1 cellular context compared by ENCODE assay signal in genomic region chr20:34468956-34469355, GRCh38.
TF ChIP-seq lines count a peak whose summit lies in the region.

No MANE protein-coding gene starts in this region.

TF ChIP-seq in IMR-90, 13 proteins besides CTCF, POLR2A, EP300 and RAD21 (continued from another document):
- TF ChIP-seq ELK1 (IDR thresholded peaks at IDR 0.05; ENCODE audit: borderline replicate concordance, low read depth, low read length) (no peak), SMC3 (IDR thresholded peaks at IDR 0.05; ENCODE audit: low read depth, low read length) (no peak), CHD1 (IDR thresholded peaks at IDR 0.05; ENCODE audit: low read depth, low read length) (no peak), NFE2L2 (IDR thresholded peaks at IDR 0.05; ENCODE audit: low read depth, low read length) (no peak), RCOR1 (IDR thresholded peaks at IDR 0.05; ENCODE audit: insufficient replicate concordance, low read length) (no peak), MAFK (IDR thresholded peaks at IDR 0.05; ENCODE audit: low read depth, low read length) (no peak), RFX5 (IDR thresholded peaks at IDR 0.05; ENCODE audit: low read depth, low read length) (no peak), CEBPB (IDR thresholded peaks at IDR 0.05; ENCODE audit: low read depth, low read length) (no peak), FOS (IDR thresholded peaks at IDR 0.05; ENCODE audit: low read depth, low read length) (no peak), MAZ (IDR thresholded peaks at IDR 0.05; ENCODE audit: borderline replicate concordance, low read depth, low read length) (no peak)
